ENCODE assay signal across 19 cellular contexts in genomic region chr19:55391191-55391670, GRCh38. TPM values are rescaled to one million over a fixed set of nuclear protein-coding genes. Genes with fewer than 3 reads are reported as not detected.
DNase-seq lines count a peak whose midpoint lies in the region; ATAC-seq and TF ChIP-seq lines count a peak whose summit lies in the region.
"Had no signal": no experiment of that assay in that cellular context is flagged by ENCODE, and none has a peak within 500 bp of the region (broad histone marks: within the 10 kb centered on the region; RNA-seq: fewer than 3 reads in every experiment).

No MANE protein-coding gene starts in this region.

- H3K36me3 ChIP-seq in Caco-2 (ENCODE audit: control insufficient read depth, insufficient read depth, low read length) (peaks cover 18% of the 10 kb centered on the region), HCT116 (ENCODE audit: control insufficient read depth in 1 of 2, insufficient read depth in 2 of 2, low read length in 2 of 2) (peaks cover 18 to 40% of the 10 kb centered on the region in 2 experiments)

- H3K9me3 Mint-ChIP-seq in Caco-2 (ENCODE audit: unreplicated experiment) = no peaks in the 10 kb centered on the region
- no peaks in the 10 kb centered on the region for H3K9me3 Mint-ChIP-seq in effector memory CD8-positive, alpha-beta T cell
- H3K9me3 Mint-ChIP-seq: activated T-cell treated with anti-CD3 and anti-CD28 coated beads, Interleukin-2, amount 50 U/mL, for 72 hours; CD4-positive, CD25-positive, alpha-beta regulatory T cell had no signal

- peaks cover 48% of the 10 kb centered on the region; the same call in 1 of the 2 replicates for H4K20me1 ChIP-seq in HCT116 (ENCODE audit: insufficient read depth)

- H3K4me1 ChIP-seq in Caco-2 (peaks cover 18% of the 10 kb centered on the region), HCT116 (ENCODE audit: control insufficient read depth in 1 of 2, insufficient read depth in 2 of 2, low read length in 2 of 2) (peaks cover 12 to 52% of the 10 kb centered on the region in 2 experiments)

- peaks cover 34% of the 10 kb centered on the region for H3K79me2 ChIP-seq in HCT116 (ENCODE audit: insufficient read depth, low read length)

- H3K9ac ChIP-seq in HCT116 (ENCODE audit: low read length) = no peak overlapping the region

- no peak overlapping the region; the same call in 1 of the 2 replicates for H3K27ac ChIP-seq in HCT116 (ENCODE audit: low read depth, low read length)
- H3K27ac ChIP-seq: ascending aorta, lower lobe of right lung, PC-9, suprapubic skin had no signal

- no peak for TF ChIP-seq RAD21 in HCT116 (IDR thresholded peaks at IDR 0.05; ENCODE audit: low read depth)

- CTCF ChIA-PET in Caco-2 (lab: Charles Lee) = no interaction called here
- CTCF ChIA-PET in HCT116 (lab: Charles Lee) = interaction anchor here (1.6 kb wide), 1 partner anchor 90 kb away, joined by 3 read pairs; no protein-coding TSS in a partner anchor

- no peak overlapping the region for H3K4me3 ChIP-seq in Caco-2 (ENCODE audit: low read depth, low read length)
- H3K4me3 ChIP-seq in HCT116 (replicated peaks in 1 of 2; ENCODE audit: low read depth in 1 of 2, low read length in 2 of 2) = no peak overlapping the region
- H3K4me3 ChIP-seq: ascending aorta, HAP-1, lower lobe of right lung, PC-9, smooth muscle cell, suprapubic skin had no signal

- no peaks in the 10 kb centered on the region for H3K27me3 Mint-ChIP-seq in Caco-2 (ENCODE audit: insufficient read depth, unreplicated experiment)
- H3K27me3 Mint-ChIP-seq in effector memory CD8-positive, alpha-beta T cell = no peaks in the 10 kb centered on the region
- H3K27me3 Mint-ChIP-seq: activated CD4-positive, alpha-beta T cell treated with anti-CD3 and anti-CD28 coated beads for 36 hours; CD4-positive, CD25-positive, alpha-beta regulatory T cell; T-helper 17 cell had no signal

- H2AFZ ChIP-seq in HCT116 (ENCODE audit: low read depth, low read length, poor library complexity, severe bottlenecking) = no peak overlapping the region
- H2AFZ ChIP-seq: PC-9 had no signal

- no peaks in the 10 kb centered on the region for H3K27me3 ChIP-seq in Caco-2 (replicated peaks; ENCODE audit: control insufficient read depth, insufficient read depth, low read length)
- no peaks in the 10 kb centered on the region for H3K27me3 ChIP-seq in HCT116 (ENCODE audit: insufficient read depth, low read length)
- H3K27me3 ChIP-seq: ascending aorta, suprapubic skin had no signal

- no peak overlapping the region for H3K4me3 Mint-ChIP-seq in Caco-2 (ENCODE audit: unreplicated experiment)
- no peak overlapping the region for H3K4me3 Mint-ChIP-seq in effector memory CD8-positive, alpha-beta T cell
- H3K4me3 Mint-ChIP-seq: activated CD4-positive, alpha-beta T cell treated with anti-CD3 and anti-CD28 coated beads for 36 hours; activated T-cell treated with anti-CD3 and anti-CD28 coated beads, Interleukin-2, amount 50 U/mL, for 72 hours; T-helper 17 cell had no signal

- H3K27ac Mint-ChIP-seq in Caco-2 (ENCODE audit: unreplicated experiment) = peak overlapping the region; percentile 51
- H3K27ac Mint-ChIP-seq in effector memory CD8-positive, alpha-beta T cell = peak overlapping the region; percentile 84 to 99
- H3K27ac Mint-ChIP-seq: activated CD4-positive, alpha-beta T cell treated with anti-CD3 and anti-CD28 coated beads for 36 hours; activated T-cell treated with anti-CD3 and anti-CD28 coated beads, Interleukin-2, amount 50 U/mL, for 72 hours had no signal

- peaks cover 59% of the 10 kb centered on the region for H3K36me3 Mint-ChIP-seq in Caco-2 (ENCODE audit: insufficient read depth, unreplicated experiment)
- H3K36me3 Mint-ChIP-seq in effector memory CD8-positive, alpha-beta T cell (ENCODE audit: insufficient read depth) = peaks cover 59% of the 10 kb centered on the region

- RAD21 ChIA-PET in HCT116 (lab: Charles Lee; ENCODE audit: low non-redundant PET in 1 of 2, low total read pairs in 2 of 2, uncharacterized antibody in 2 of 2, unreplicated experiment in 2 of 2) = no interaction called here

- no TSS peak for BruUV-seq in Caco-2 (replicated peaks; lab: Mats Ljungman, UMichigan)
- BruUV-seq in HCT116 (replicated peaks; lab: Mats Ljungman, UMichigan) = no TSS peak

- no peak for TF ChIP-seq CTCF in Caco-2 (IDR thresholded peaks at IDR 0.05; ENCODE audit: insufficient read depth in 1 of 2, low read depth in 1 of 2, low read length in 1 of 2, severe bottlenecking in 1 of 2, unreplicated experiment in 1 of 2)
- no peak for TF ChIP-seq CTCF in HCT116 (IDR thresholded peaks at IDR 0.05 in 2 of 3, conservative IDR thresholded peaks at IDR 0.05 in 1 of 3; ENCODE audit: borderline replicate concordance in 1 of 3, insufficient read depth in 1 of 3, low read depth in 2 of 3, low read length in 2 of 3)

- H3K9me3 ChIP-seq in Caco-2 (no peaks in the 10 kb centered on the region), HCT116 (ENCODE audit: control insufficient read depth in 1 of 2, insufficient read depth in 1 of 2, low read depth in 1 of 2, low read length in 2 of 2) (no peaks in the 10 kb centered on the region)
- H3K9me3 ChIP-seq: ascending aorta, HAP-1, lower lobe of right lung, suprapubic skin had no signal

- DNase-seq in Caco-2 (no peak), HCT116 (ENCODE audit: low read depth, low spot score) (no peak), NCI-H774 (lab: John Stamatoyannopoulos, UW) (no peak), NCI-H524 (lab: John Stamatoyannopoulos, UW) (no peak), left lobe of liver (ENCODE audit: low spot score) (no peak)
- no peak for DNase-seq in effector memory CD8-positive, alpha-beta T cell
- DNase-seq: activated CD4-positive, alpha-beta T cell treated with anti-CD3 and anti-CD28 coated beads for 36 hours; activated T-cell treated with anti-CD3 and anti-CD28 coated beads, Interleukin-2, amount 50 U/mL, for 72 hours; CD4-positive, CD25-positive, alpha-beta regulatory T cell; lower lobe of right lung; NCI-H1105; NCI-H446; nucleus accumbens; PC-9; T-helper 17 cell had no signal

- H3K4me2 ChIP-seq in HCT116 (ENCODE audit: low read length) = no peak overlapping the region
- H3K4me2 ChIP-seq: PC-9, smooth muscle cell had no signal

- peak; percentile 23 for TF ChIP-seq POLR2A in HCT116 (IDR thresholded peaks at IDR 0.05; ENCODE audit: borderline replicate concordance, extremely low read depth, insufficient read depth, insufficient read length)

- POLR2A ChIA-PET in Caco-2 (lab: Charles Lee) = no interaction called here
- POLR2A ChIA-PET in HCT116 (lab: Charles Lee) = interaction anchor here (1.0 to 2.5 kb wide), 5 partner anchors 8 to 244 kb away, joined by 3 to 15 read pairs (median 4); no protein-coding TSS in a partner anchor

- intact Hi-C loops in Caco-2 (cut with micrococcal nuclease; ENCODE audit: unreplicated experiment) (no loop called here), HCT116 (cut with micrococcal nuclease) (no loop called here)

- H3K4me1 Mint-ChIP-seq in Caco-2 (ENCODE audit: low read depth, unreplicated experiment) = peaks cover 7% of the 10 kb centered on the region
- peaks cover 40 to 41% of the 10 kb centered on the region in 2 donors for H3K4me1 Mint-ChIP-seq in effector memory CD8-positive, alpha-beta T cell (ENCODE audit: low read depth in 2 of 2)

- no peaks in the 10 kb centered on the region for H3K9me2 ChIP-seq in HCT116 (ENCODE audit: insufficient read depth)

- ATAC-seq in HCT116 (peak; percentile 11; the same call in 1 of the 2 replicates), left lobe of liver (no peak)
- no peak for ATAC-seq in effector memory CD8-positive, alpha-beta T cell (replicated peaks)
- ATAC-seq: activated CD4-positive, alpha-beta T cell treated with anti-CD3 and anti-CD28 coated beads for 36 hours; lower lobe of right lung; T-helper 17 cell had no signal

TF ChIP-seq in HCT116, 20 proteins besides CTCF, POLR2A, EP300 and RAD21:
- TF ChIP-seq JUND (IDR thresholded peaks at IDR 0.05) = no peak
- TF ChIP-seq MAX (IDR thresholded peaks at IDR 0.05) = no peak
- no peak for TF ChIP-seq TCF7L2 (IDR thresholded peaks at IDR 0.05; ENCODE audit: borderline replicate concordance, extremely low read depth, insufficient read depth, insufficient read length)
- TF ChIP-seq FOSL1 (IDR thresholded peaks at IDR 0.05; ENCODE audit: low read depth) = no peak
- no peak for TF ChIP-seq ELF1 (IDR thresholded peaks at IDR 0.05; ENCODE audit: borderline replicate concordance, low read depth)
- TF ChIP-seq ZFX (IDR thresholded peaks at IDR 0.05) = no peak
- TF ChIP-seq POLR2AphosphoS5 (IDR thresholded peaks at IDR 0.05; ENCODE audit: low read depth, low read length) = peak; percentile 36
TF ChIP-seq in HCT116: peak in this region for 1.

RNA-seq across cellular contexts. Expression of gene RPL28, which starts 5.5 kb away (rescaled TPM):
- 2,048 and 2,146 TPM in 2 replicates for total RNA-seq in Caco-2 (2022)
- total RNA-seq in HCT116 (2021; ENCODE audit: unreplicated experiment) = 3,050 TPM
- 4,429 and 5,970 TPM in 2 replicates for polyA plus RNA-seq in HCT116 (2012)
- 515 TPM for total RNA-seq in left lobe of liver

RNA-seq across cellular contexts. Expression of gene TMEM238, which starts 7.1 kb away (rescaled TPM):
- total RNA-seq in Caco-2 (2022) (18.1 and 22.7 TPM in 2 replicates), HCT116 (2021; ENCODE audit: unreplicated experiment) (21.0 TPM), left lobe of liver (26.6 TPM)
- 4.8 and 9.0 TPM in 2 replicates for polyA plus RNA-seq in HCT116 (2012)
- total RNA-seq: ascending aorta had no signal

RNA-seq across cellular contexts. Expression of gene TMEM190, which starts 14.6 kb away (rescaled TPM):
- total RNA-seq in Caco-2 (2022) (not detected in 2 replicates), HCT116 (2021; ENCODE audit: unreplicated experiment) (not detected), left lobe of liver (not detected)
- polyA plus RNA-seq in HCT116 (2012) = 0.21 TPM in 1 of 2 replicates, not detected in the other
- total RNA-seq: activated CD4-positive, alpha-beta T cell treated with anti-CD3 and anti-CD28 coated beads for 36 hours; activated T-cell treated with anti-CD3 and anti-CD28 coated beads, Interleukin-2, amount 50 U/mL, for 72 hours; ascending aorta; CD4-positive, CD25-positive, alpha-beta regulatory T cell; PC-9; smooth muscle cell; suprapubic skin; T-helper 17 cell had no signal
- polyA plus RNA-seq: CD4-positive, CD25-positive, alpha-beta regulatory T cell had no signal

RNA-seq across cellular contexts. Expression of gene UBE2S, which starts 16.4 kb away (rescaled TPM):
- total RNA-seq in Caco-2 (2022) (279 and 293 TPM in 2 replicates), HCT116 (2021; ENCODE audit: unreplicated experiment) (515 TPM), left lobe of liver (5.6 TPM)
- polyA plus RNA-seq in HCT116 (2012) = 334 and 398 TPM in 2 replicates

RNA-seq across cellular contexts. Expression of gene IL11, which starts 21.0 kb away (rescaled TPM):
- 0.70 and 1.1 TPM in 2 replicates for total RNA-seq in Caco-2 (2022)
- 2.8 TPM for total RNA-seq in HCT116 (2021; ENCODE audit: unreplicated experiment)
- polyA plus RNA-seq in HCT116 (2012) = 3.4 and 4.5 TPM in 2 replicates
- not detected for total RNA-seq in left lobe of liver
- total RNA-seq: ascending aorta; CD4-positive, CD25-positive, alpha-beta regulatory T cell; lower lobe of right lung had no signal
- polyA plus RNA-seq: CD4-positive, CD25-positive, alpha-beta regulatory T cell had no signal
